In genomic region chr12:94954029-94954685, GRCh38 we compare ENCODE assay signal across 12 cellular contexts. TPM values are rescaled to one million over a fixed set of nuclear protein-coding genes. Genes with fewer than 3 reads are reported as not detected.
DNase-seq lines count a peak whose midpoint lies in the region; ATAC-seq, FAIRE-seq and TF ChIP-seq lines count a peak whose summit lies in the region.
"Had no signal": no experiment of that assay in that cellular context is flagged by ENCODE, and none has a peak within 500 bp of the region (broad histone marks: within the 10 kb centered on the region; RNA-seq: fewer than 3 reads in every experiment).

No MANE protein-coding gene starts in this region.

- ATAC-seq in mucosa of descending colon (peak; percentile 98), GM18520 (IDR thresholded peaks at IDR 0.05; ENCODE audit: unreplicated experiment) (no peak)
- ATAC-seq: activated naive CD4-positive, alpha-beta T cell treated with anti-CD3 and anti-CD28 coated beads, Interleukin-2, amount 50 U/mL, for 72 hours; stimulated activated naive B cell treated with anti-CD40 and anti-IgM and Interleukin-4, amounts not matched to agents 10 μg/mL and 1 μg/mL and 100 μg/mL, for 72 hours had no signal

- no peaks in the 10 kb centered on the region for H3K36me3 ChIP-seq in bronchial epithelial cell (ENCODE audit: control insufficient read depth, insufficient read depth, low read length)
- no peaks in the 10 kb centered on the region for H3K36me3 ChIP-seq in mucosa of descending colon (ENCODE audit: low read depth)

- intact Hi-C loops in mucosa of descending colon (cut with DNase I, micrococcal nuclease) = no loop called here

- H3K9me3 ChIP-seq in mucosa of descending colon = no peaks in the 10 kb centered on the region

- peaks cover 4% of the 10 kb centered on the region for H3K4me1 ChIP-seq in mucosa of descending colon (ENCODE audit: low read depth)

- DNase-seq in D341Med (ENCODE audit: low spot score) (peak; percentile 53), M059J (ENCODE audit: low read depth) (peak; percentile 77), bronchial epithelial cell (ENCODE audit: low read depth) (peak; percentile 95), mucosa of descending colon (peak in 1 of 3 donors; percentile 43), G401 (ENCODE audit: low spot score) (no peak)
- DNase-seq in stimulated activated naive CD4-positive, alpha-beta T cell treated with Interleukin-2 at 50 U/mL for 16 hours (lab: John Stamatoyannopoulos, UW) = no peak
- DNase-seq in activated naive CD4-positive, alpha-beta T cell treated with Interleukin-2 at 50 U/mL for 16 hours = no peak
- DNase-seq: NCI-H187 treated with DMSO at 0.1 percent for 48 hours; stimulated activated naive B cell treated with anti-CD40 and anti-IgM and Interleukin-4, amounts not matched to agents 10 μg/mL and 1 μg/mL and 100 μg/mL, for 72 hours; T-helper 9 cell had no signal

- in situ Hi-C loops in G401 (cut with HindIII; ENCODE audit: low sequenced_read_pairs) = no loop called here

- FAIRE-seq in bronchial epithelial cell (lab: Jason Lieb, UNC) = peak; percentile 99

- H3K4me3 ChIP-seq in bronchial epithelial cell (ENCODE audit: low read depth, low read length) = no peak overlapping the region
- H3K4me3 ChIP-seq in mucosa of descending colon = no peak overlapping the region

- TF ChIP-seq CTCF in bronchial epithelial cell (IDR thresholded peaks at IDR 0.05; ENCODE audit: insufficient read depth, low read length, severe bottlenecking) (no peak), mucosa of descending colon (IDR thresholded peaks at IDR 0.05) (no peak)

- H3K27me3 ChIP-seq in bronchial epithelial cell (ENCODE audit: control insufficient read depth, insufficient read depth, low read length) = no peaks in the 10 kb centered on the region

RNA-seq across cellular contexts. Expression of gene NDUFA12, which starts 49.3 kb away (rescaled TPM):
- 249 and 426 TPM in 2 replicates for total RNA-seq in M059J (2014; rRNA removed; shearing (Covaris generic))
- total RNA-seq in bronchial epithelial cell (112 and 173 TPM in 2 replicates), mucosa of descending colon (100 to 1,000 TPM; 107 to 124 (median 113) TPM)
- 219 and 243 TPM in 2 replicates for total RNA-seq in G401 (2014; rRNA removed; shearing (Covaris generic))

Comparison
In these comparisons a context has a peak if more than half of its experiments do, and no peak if none do; other contexts are left out.
1. DNase-seq: peak in D341Med (single experiment), M059J (single experiment) and bronchial epithelial cell (single experiment); none in stimulated activated naive CD4-positive, alpha-beta T cell treated with Interleukin-2 at 50 U/mL for 16 hours (single experiment), G401 (single experiment) and activated naive CD4-positive, alpha-beta T cell treated with Interleukin-2 at 50 U/mL for 16 hours (single experiment).